14 cellular contexts compared by ENCODE assay signal in genomic region chr14:100405752-100406455, GRCh38. TPM values are rescaled to one million over a fixed set of nuclear protein-coding genes. Genes with fewer than 3 reads are reported as not detected.
DNase-seq lines count a peak whose midpoint lies in the region; ATAC-seq and TF ChIP-seq lines count a peak whose summit lies in the region.
"Had no signal": no experiment of that assay in that cellular context is flagged by ENCODE, and none has a peak within 500 bp of the region (broad histone marks: within the 10 kb centered on the region; RNA-seq: fewer than 3 reads in every experiment).

No MANE protein-coding gene starts in this region.

- H3K27ac Mint-ChIP-seq in activated naive CD8-positive, alpha-beta T cell treated with anti-CD3 and anti-CD28 coated beads, Interleukin-2, amount 10 ng/mL, durations not matched to agents 7 days and 5 days, result peak overlapping the region; percentile 70
- no peak overlapping the region for H3K27ac Mint-ChIP-seq in activated naive CD8-positive, alpha-beta T cell treated with anti-CD3 and anti-CD28 coated beads, Interleukin-2, amount 50 U/mL, for 24 hours

- no peak for TF ChIP-seq CTCF in Peyer's patch (IDR thresholded peaks at IDR 0.05)
- TF ChIP-seq CTCF in upper lobe of right lung (IDR thresholded peaks at IDR 0.05), result no peak

- POLR2A ChIA-PET in activated naive CD8-positive, alpha-beta T cell treated with anti-CD3 and anti-CD28 coated beads, Interleukin-2, amount 10 ng/mL, durations not matched to agents 7 days and 5 days (lab: Charles Lee), result no interaction called here

- H3K36me3 ChIP-seq in Peyer's patch (no peaks in the 10 kb centered on the region), upper lobe of right lung (no peaks in the 10 kb centered on the region)

- no peak for ATAC-seq in activated naive CD8-positive, alpha-beta T cell treated with anti-CD3 and anti-CD28 coated beads, Interleukin-2, amount 10 ng/mL, durations not matched to agents 7 days and 5 days (ENCODE audit: low read depth)
- ATAC-seq in activated naive CD8-positive, alpha-beta T cell treated with anti-CD3 and anti-CD28 coated beads, Interleukin-2, amount 50 U/mL, for 24 hours, result no peak
- ATAC-seq in upper lobe of right lung, result no peak

- no peak for DNase-seq in activated naive CD8-positive, alpha-beta T cell treated with anti-CD3 and anti-CD28 coated beads, Interleukin-2, amount 10 ng/mL, durations not matched to agents 7 days and 5 days
- no peak for DNase-seq in activated naive CD8-positive, alpha-beta T cell treated with anti-CD3 and anti-CD28 coated beads, Interleukin-2, amount 50 U/mL, for 24 hours
- DNase-seq in Peyer's patch, result peak in 2 of 3 donors; percentile 42 to 45
- DNase-seq in islet precursor cell, result peak; percentile 35
- DNase-seq in upper lobe of right lung, result peak; percentile 33
- no peak for DNase-seq in stimulated activated naive CD4-positive, alpha-beta T cell (lab: John Stamatoyannopoulos, UW)
- DNase-seq in DMS 273 (lab: John Stamatoyannopoulos, UW; ENCODE audit: unreplicated experiment), result no peak
- no peak for DNase-seq in stimulated activated CD4-positive, alpha-beta T cell treated with anti-CD3 and anti-CD28 coated beads, Interleukin-2, amount 100 ng/mL, for 48 hours
- DNase-seq: activated CD8-positive, alpha-beta memory T cell treated with anti-CD3 and anti-CD28 coated beads, Interleukin-2, amount 50 U/mL, for 48 hours; AML-193; amniotic stem cell; NCI-H226 had no signal

- no peaks in the 10 kb centered on the region for H3K9me3 Mint-ChIP-seq in activated naive CD8-positive, alpha-beta T cell treated with anti-CD3 and anti-CD28 coated beads, Interleukin-2, amount 10 ng/mL, durations not matched to agents 7 days and 5 days
- no peaks in the 10 kb centered on the region for H3K9me3 Mint-ChIP-seq in activated naive CD8-positive, alpha-beta T cell treated with anti-CD3 and anti-CD28 coated beads, Interleukin-2, amount 50 U/mL, for 24 hours
- H3K9me3 Mint-ChIP-seq: dendritic cell treated with granulocyte-macrophage colony-stimulating factor and Interleukin-4, amounts not matched to agents 40 ng/mL and 50 ng/mL, for 4 days had no signal

- H3K9me3 ChIP-seq in Peyer's patch (no peaks in the 10 kb centered on the region), upper lobe of right lung (no peaks in the 10 kb centered on the region)

- H3K4me1 Mint-ChIP-seq in activated naive CD8-positive, alpha-beta T cell treated with anti-CD3 and anti-CD28 coated beads, Interleukin-2, amount 10 ng/mL, durations not matched to agents 7 days and 5 days, result peaks cover 22% of the 10 kb centered on the region
- peaks cover 34% of the 10 kb centered on the region for H3K4me1 Mint-ChIP-seq in activated naive CD8-positive, alpha-beta T cell treated with anti-CD3 and anti-CD28 coated beads, Interleukin-2, amount 50 U/mL, for 24 hours

- TF ChIP-seq POLR2A in Peyer's patch (IDR thresholded peaks at IDR 0.05), result no peak

- H3K27me3 ChIP-seq in Peyer's patch (no peaks in the 10 kb centered on the region), upper lobe of right lung (no peaks in the 10 kb centered on the region)

- no peak overlapping the region for H3K4me3 Mint-ChIP-seq in activated naive CD8-positive, alpha-beta T cell treated with anti-CD3 and anti-CD28 coated beads, Interleukin-2, amount 10 ng/mL, durations not matched to agents 7 days and 5 days
- no peak overlapping the region for H3K4me3 Mint-ChIP-seq in activated naive CD8-positive, alpha-beta T cell treated with anti-CD3 and anti-CD28 coated beads, Interleukin-2, amount 50 U/mL, for 24 hours
- H3K4me3 Mint-ChIP-seq: dendritic cell treated with granulocyte-macrophage colony-stimulating factor and Interleukin-4, amounts not matched to agents 40 ng/mL and 50 ng/mL, for 4 days had no signal

- H3K4me1 ChIP-seq in Peyer's patch (peaks cover 0 to 67% (median 0%) of the 10 kb centered on the region in 4 donors), upper lobe of right lung (peaks cover 12% of the 10 kb centered on the region)
- H3K4me1 ChIP-seq: parathyroid adenoma had no signal

- H3K27me3 Mint-ChIP-seq in activated naive CD8-positive, alpha-beta T cell treated with anti-CD3 and anti-CD28 coated beads, Interleukin-2, amount 10 ng/mL, durations not matched to agents 7 days and 5 days, result no peaks in the 10 kb centered on the region
- H3K27me3 Mint-ChIP-seq in activated naive CD8-positive, alpha-beta T cell treated with anti-CD3 and anti-CD28 coated beads, Interleukin-2, amount 50 U/mL, for 24 hours, result no peaks in the 10 kb centered on the region
- H3K27me3 Mint-ChIP-seq: dendritic cell treated with granulocyte-macrophage colony-stimulating factor and Interleukin-4, amounts not matched to agents 40 ng/mL and 50 ng/mL, for 4 days had no signal

- intact Hi-C loops in upper lobe of right lung (cut with DNase I), result no loop called here

- peak overlapping the region in 3 of 4 donors; percentile 71 to 97 (median 86) for H3K27ac ChIP-seq in Peyer's patch
- H3K27ac ChIP-seq in upper lobe of right lung, result no peak overlapping the region
- H3K27ac ChIP-seq: parathyroid adenoma had no signal

- H3K4me3 ChIP-seq in Peyer's patch, result no peak overlapping the region
- H3K4me3 ChIP-seq in upper lobe of right lung, result no peak overlapping the region

- H3K36me3 Mint-ChIP-seq in activated naive CD8-positive, alpha-beta T cell treated with anti-CD3 and anti-CD28 coated beads, Interleukin-2, amount 10 ng/mL, durations not matched to agents 7 days and 5 days, result no peaks in the 10 kb centered on the region
- peaks cover 2% of the 10 kb centered on the region for H3K36me3 Mint-ChIP-seq in activated naive CD8-positive, alpha-beta T cell treated with anti-CD3 and anti-CD28 coated beads, Interleukin-2, amount 50 U/mL, for 24 hours (ENCODE audit: low read depth)

RNA-seq across cellular contexts. Expression of gene WDR25, which starts 29.6 kb away (rescaled TPM):
- 1 to 10 TPM; 6.1 to 8.4 TPM for total RNA-seq in activated naive CD8-positive, alpha-beta T cell treated with anti-CD3 and anti-CD28 coated beads, Interleukin-2, amount 10 ng/mL, durations not matched to agents 7 days and 5 days
- total RNA-seq in Peyer's patch (10 to 100 TPM in 2 of 4 donors, 1 to 10 TPM in 2; 1.7 to 11.7 (median 10.3) TPM), upper lobe of right lung (7.9 TPM)

Comparison
In these comparisons a context has a peak if more than half of its experiments do, and no peak if none do; other contexts are left out.
1. DNase-seq: peak in Peyer's patch (2 of 3), islet precursor cell (single experiment) and upper lobe of right lung (single experiment); none in activated naive CD8-positive, alpha-beta T cell treated with anti-CD3 and anti-CD28 coated beads, Interleukin-2, amount 10 ng/mL, durations not matched to agents 7 days and 5 days (single experiment), activated naive CD8-positive, alpha-beta T cell treated with anti-CD3 and anti-CD28 coated beads, Interleukin-2, amount 50 U/mL, for 24 hours (single experiment), stimulated activated naive CD4-positive, alpha-beta T cell (0 of 6), DMS 273 (single experiment) and stimulated activated CD4-positive, alpha-beta T cell treated with anti-CD3 and anti-CD28 coated beads, Interleukin-2, amount 100 ng/mL, for 48 hours (0 of 2).